ENCODE assay signal across 1 cellular context in the genomic region with DNA sequence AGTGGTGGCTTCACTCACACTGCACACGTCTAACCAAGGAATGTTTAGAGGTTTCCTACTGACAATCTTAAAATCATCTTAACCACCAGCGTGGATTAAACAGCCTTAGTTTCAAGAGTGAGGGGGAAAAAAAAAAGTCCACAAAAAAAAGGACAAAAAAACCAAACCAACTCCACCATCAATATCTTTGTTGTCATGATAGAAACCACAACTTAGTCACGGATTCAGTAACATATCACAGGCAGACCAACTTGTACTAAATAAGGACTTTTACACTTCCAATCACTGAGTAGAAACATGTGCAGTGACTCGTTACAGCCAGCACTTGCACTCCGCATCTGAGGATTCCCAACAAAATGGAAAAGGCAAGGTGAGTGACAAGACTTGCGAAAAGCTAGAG.
TF ChIP-seq lines count a peak whose summit lies in the region.

No MANE protein-coding gene starts in this region.

TF ChIP-seq in H1, 55 proteins besides CTCF, POLR2A, EP300 and RAD21 (continued from another document):
- TF ChIP-seq ZNF274 (IDR thresholded peaks at IDR 0.05; ENCODE audit: borderline replicate concordance, extremely low read depth, low read length) (no peak), JUN (IDR thresholded peaks at IDR 0.05; ENCODE audit: low read depth, low read length) (no peak), CBX5 (IDR thresholded peaks at IDR 0.05; ENCODE audit: low read depth, low read length) (no peak), E2F6 (IDR thresholded peaks at IDR 0.05) (no peak), YY1 (IDR thresholded peaks at IDR 0.05; ENCODE audit: low read depth, low read length) (no peak), SIN3A (conservative IDR thresholded peaks at IDR 0.05 in 1 of 2, IDR thresholded peaks at IDR 0.05 in 1 of 2; ENCODE audit: low read depth in 1 of 2, low read length in 2 of 2) (no peak), HDAC6 (IDR thresholded peaks at IDR 0.05; ENCODE audit: low read depth, low read length) (no peak), CBX8 (IDR thresholded peaks at IDR 0.05; ENCODE audit: borderline replicate concordance, low read depth, low read length) (no peak), GTF2F1 (IDR thresholded peaks at IDR 0.05; ENCODE audit: borderline replicate concordance, low read depth, low read length) (no peak), SP1 (IDR thresholded peaks at IDR 0.05; ENCODE audit: low read depth, low read length) (no peak), CHD1 (IDR thresholded peaks at IDR 0.05; ENCODE audit: low read depth, low read length) (no peak)
